Comparison of ENCODE assay signal across 15 cellular contexts in genomic region chr18:12283256-12283655, GRCh38. TPM values are rescaled to one million over a fixed set of nuclear protein-coding genes. Genes with fewer than 3 reads are reported as not detected.
DNase-seq lines count a peak whose midpoint lies in the region; ATAC-seq and TF ChIP-seq lines count a peak whose summit lies in the region.
"Had no signal": no experiment of that assay in that cellular context is flagged by ENCODE, and none has a peak within 500 bp of the region (broad histone marks: within the 10 kb centered on the region; RNA-seq: fewer than 3 reads in every experiment).

No MANE protein-coding gene starts in this region.

- H3K4me1 ChIP-seq in adipocyte (ENCODE audit: control insufficient read depth, insufficient read depth, low read length) (peaks cover 38% of the 10 kb centered on the region), ovary (ENCODE audit: insufficient read depth) (peaks cover 12% of the 10 kb centered on the region)

- H3K4me3 ChIP-seq in adipocyte (ENCODE audit: low read length) (no peak overlapping the region), ovary (no peak overlapping the region)
- H3K4me3 ChIP-seq: skin epidermis had no signal

- H3K4me3 Mint-ChIP-seq in HFFc6 = peak overlapping the region; percentile 80
- H3K4me3 Mint-ChIP-seq: stimulated activated naive B cell treated with anti-CD40 and anti-IgM and Interleukin-4, amounts not matched to agents 10 μg/mL and 1 μg/mL and 100 μg/mL, for 72 hours; T-helper 17 cell had no signal

- no peak for ATAC-seq in left colon
- no peak for ATAC-seq in GM18867 (IDR thresholded peaks at IDR 0.05; ENCODE audit: unreplicated experiment)
- ATAC-seq: stimulated activated naive B cell treated with anti-CD40 and anti-IgM and Interleukin-4, amounts not matched to agents 10 μg/mL and 1 μg/mL and 100 μg/mL, for 72 hours; T-helper 17 cell had no signal

- no peak for TF ChIP-seq POLR2A in ovary (IDR thresholded peaks at IDR 0.05)

- H3K9me3 ChIP-seq in adipocyte (ENCODE audit: control insufficient read depth, low read length) (no peaks in the 10 kb centered on the region), ovary (no peaks in the 10 kb centered on the region)

- peaks cover 5% of the 10 kb centered on the region; the same call in 1 of the 2 replicates for H3K27me3 Mint-ChIP-seq in HFFc6 (ENCODE audit: insufficient read depth)

- H3K27ac Mint-ChIP-seq in HFFc6 = peak overlapping the region; percentile 99
- H3K27ac Mint-ChIP-seq: stimulated activated naive B cell treated with anti-CD40 and anti-IgM and Interleukin-4, amounts not matched to agents 10 μg/mL and 1 μg/mL and 100 μg/mL, for 72 hours; T-helper 17 cell had no signal

- 65 to 76% (median 74%) methylated on average over 6 of the region's 6 CpGs for WGBS in ovary, 3 donors

- peak; percentile 76 for TF ChIP-seq CTCF in HFFc6 (IDR thresholded peaks at IDR 0.05)
- no peak for TF ChIP-seq CTCF in ovary (IDR thresholded peaks at IDR 0.05)

- H3K27ac ChIP-seq in ovary = no peak overlapping the region

- H3K27me3 ChIP-seq in adipocyte (replicated peaks; ENCODE audit: control insufficient read depth, insufficient read depth, low read length) (no peaks in the 10 kb centered on the region), ovary (no peaks in the 10 kb centered on the region)

- H3K4me1 Mint-ChIP-seq in HFFc6 (ENCODE audit: low read depth) = peaks cover 72% of the 10 kb centered on the region
- H3K4me1 Mint-ChIP-seq: T-helper 17 cell had no signal

- H3K36me3 Mint-ChIP-seq in HFFc6 (ENCODE audit: low read depth) = peaks cover 17% of the 10 kb centered on the region; the same call in 1 of the 2 replicates
- H3K36me3 Mint-ChIP-seq: stimulated activated naive B cell treated with anti-CD40 and anti-IgM and Interleukin-4, amounts not matched to agents 10 μg/mL and 1 μg/mL and 100 μg/mL, for 72 hours had no signal

- peak overlapping the region; percentile 65 for H3K9ac ChIP-seq in adipocyte (ENCODE audit: low read length)

- no peaks in the 10 kb centered on the region for H3K9me3 Mint-ChIP-seq in HFFc6
- H3K9me3 Mint-ChIP-seq: stimulated activated naive B cell treated with anti-CD40 and anti-IgM and Interleukin-4, amounts not matched to agents 10 μg/mL and 1 μg/mL and 100 μg/mL, for 72 hours had no signal

- no peak for TF ChIP-seq EP300 in ovary (IDR thresholded peaks at IDR 0.05)

- intact Hi-C loops in ovary (cut with DNase I) (no loop called here), left colon (cut with DNase I, micrococcal nuclease) (no loop called here)

- H3K36me3 ChIP-seq in adipocyte (ENCODE audit: control insufficient read depth, insufficient read depth, low read length, severe bottlenecking) = no peaks in the 10 kb centered on the region
- H3K36me3 ChIP-seq in ovary = no peaks in the 10 kb centered on the region

- DNase-seq in COLO668 (lab: John Stamatoyannopoulos, UW; ENCODE audit: unreplicated experiment) = peak; percentile 30
- peak; percentile 40 for DNase-seq in HFFc6
- no peak for DNase-seq in adipocyte (ENCODE audit: low read depth)
- DNase-seq in iPS-NIHi7 (ENCODE audit: extremely low spot score) = peak; percentile 56
- DNase-seq in ovary = no peak
- no peak for DNase-seq in left colon
- DNase-seq in stimulated activated CD4-positive, alpha-beta T cell treated with anti-CD3 and anti-CD28 coated beads, Interleukin-12 subunit alpha, Interleukin-12 subunit beta, amount 100 ng/mL, for 4 hours = no peak
- DNase-seq: activated T-cell treated with anti-CD3 and anti-CD28 coated beads, Interleukin-2, amount 50 U/mL, for 48 hours; GF-D8; NCI-H1694 treated with DMSO at 0.1 percent for 48 hours; stimulated activated naive B cell treated with anti-CD40 and anti-IgM and Interleukin-4, amounts not matched to agents 10 μg/mL and 1 μg/mL and 100 μg/mL, for 72 hours; T-helper 17 cell had no signal

RNA-seq across cellular contexts. Expression of gene TUBB6, which starts 24.8 kb away (rescaled TPM):
- 100 to 1,000 TPM; 434 to 602 (median 568) TPM for total RNA-seq in HFFc6 (2021; fragmentation: NEBNext Ultra II Directional; extraction: Animal tissue kit (Norgen Biotek cat#: 25700))
- total RNA-seq in ovary (100 to 1,000 TPM in 6 of 7 donors, 10 to 100 TPM in 1; 85.6 to 155 (median 139) TPM), left colon (10 to 100 TPM in 1 of 2 donors, 1 to 10 TPM in 1; 8.3 to 29.8 TPM)
- 10 to 100 TPM; 77.3 to 95.5 TPM for polyA plus RNA-seq in ovary

RNA-seq across cellular contexts. Expression of gene CIDEA, which starts 29.1 kb away (rescaled TPM):
- total RNA-seq in HFFc6 (2021; fragmentation: NEBNext Ultra II Directional; extraction: Animal tissue kit (Norgen Biotek cat#: 25700)) = not detected
- total RNA-seq in ovary (not detected), left colon (under 1 TPM in 1 of 2 donors, not detected in 1; 0.34 TPM)
- polyA plus RNA-seq in ovary = under 1 TPM in 1 of 2 donors, not detected in 1; 0.15 TPM
- total RNA-seq: liver, T-helper 17 cell had no signal
- polyA plus RNA-seq: liver had no signal

Comparison
In these comparisons a context has a peak if more than half of its experiments do, and no peak if none do; other contexts are left out.
1. DNase-seq: peak in COLO668 (single experiment), HFFc6 (single experiment) and iPS-NIHi7 (single experiment); none in adipocyte (single experiment), ovary (0 of 5), left colon (0 of 2) and stimulated activated CD4-positive, alpha-beta T cell treated with anti-CD3 and anti-CD28 coated beads, Interleukin-12 subunit alpha, Interleukin-12 subunit beta, amount 100 ng/mL, for 4 hours (single experiment).